Comparison of ENCODE assay signal across 8 cellular contexts in genomic region chr13:81171065-81171647, GRCh38.
DNase-seq lines count a peak whose midpoint lies in the region; ATAC-seq and TF ChIP-seq lines count a peak whose summit lies in the region.

No MANE protein-coding gene starts in this region.

- no peak overlapping the region for H2AFZ ChIP-seq in Karpas-422 (ENCODE audit: low read length)

- H3K4me2 ChIP-seq in Karpas-422 (ENCODE audit: low read depth, low read length, poor library complexity, severe bottlenecking), result no peak overlapping the region

- CTCF ChIA-PET in A673 (lab: Charles Lee), result interaction anchor here (0.5 to 0.6 kb wide), 3 partner anchors 192 to 583 kb away, joined by 3 to 4 read pairs (median 3); no protein-coding TSS in a partner anchor

- no peaks in the 10 kb centered on the region for H3K79me2 ChIP-seq in Karpas-422 (ENCODE audit: low read length)

- H3K4me3 ChIP-seq in A673 (ENCODE audit: low read depth, low read length, poor library complexity, severe bottlenecking) (no peak overlapping the region), Karpas-422 (ENCODE audit: low read length) (no peak overlapping the region), adrenal gland (no peak overlapping the region), left lung (no peak overlapping the region)

- no peaks in the 10 kb centered on the region for H3K36me3 ChIP-seq in A673 (ENCODE audit: insufficient read depth, low read length, poor library complexity, severe bottlenecking)
- H3K36me3 ChIP-seq in Karpas-422 (ENCODE audit: insufficient read depth, low read length), result no peaks in the 10 kb centered on the region
- no peaks in the 10 kb centered on the region for H3K36me3 ChIP-seq in adrenal gland (replicated peaks in 1 of 2)
- H3K36me3 ChIP-seq in left lung, result no peaks in the 10 kb centered on the region

- DNase-seq in A673 (ENCODE audit: low spot score), result peak; percentile 44
- peak; percentile 69 for DNase-seq in Karpas-422
- no peak for DNase-seq in adrenal gland
- no peak for DNase-seq in left lung
- DNase-seq in stimulated activated CD4-positive, alpha-beta T cell treated with anti-CD3 and anti-CD28 coated beads, Interleukin-15, amount 100 ng/mL, for 24 hours, result no peak
- no peak for DNase-seq in activated naive CD4-positive, alpha-beta T cell treated with anti-CD3 and anti-CD28 coated beads, Interleukin-2, amount 50 U/mL, for 16 hours

- 12 to 19% (median 17%) methylated on average over 3 of the region's 3 CpGs for WGBS in adrenal gland, 4 donors

- no peak for TF ChIP-seq POLR2A in adrenal gland (IDR thresholded peaks at IDR 0.05)

- no TSS peak for BruUV-seq in A673 (replicated peaks; lab: Mats Ljungman, UMichigan)

- intact Hi-C loops in A673 (cut with micrococcal nuclease; ENCODE audit: unreplicated experiment), result loop anchor here (10.0 kb wide), 2 partner anchors 314 to 444 kb away; no protein-coding TSS in a partner anchor
- intact Hi-C loops in adrenal gland (cut with DNase I), result loop anchor here in 1 of 2 donors (10.0 kb wide), 1 partner anchor 1154 kb away; no protein-coding TSS in a partner anchor
- intact Hi-C loops in left lung (cut with DNase I), result no loop called here

- no peaks in the 10 kb centered on the region for H4K20me1 ChIP-seq in Karpas-422 (ENCODE audit: insufficient read depth, low read depth, low read length)

- H3K9me3 ChIP-seq in A673 (ENCODE audit: low read depth, low read length, poor library complexity, severe bottlenecking), result no peaks in the 10 kb centered on the region
- H3K9me3 ChIP-seq in Karpas-422 (ENCODE audit: low read length), result no peaks in the 10 kb centered on the region
- H3K9me3 ChIP-seq in adrenal gland (replicated peaks in 1 of 3), result no peaks in the 10 kb centered on the region
- no peaks in the 10 kb centered on the region for H3K9me3 ChIP-seq in left lung

- TF ChIP-seq CTCF in A673 (conservative IDR thresholded peaks at IDR 0.05; ENCODE audit: low read depth, low read length) (peak; percentile 66), adrenal gland (IDR thresholded peaks at IDR 0.05) (peak; percentile 26 to 65 (median 36)), left lung (IDR thresholded peaks at IDR 0.05) (peak in 1 of 2 donors; percentile 31)

- H3K9ac ChIP-seq in Karpas-422 (ENCODE audit: low read length), result no peak overlapping the region

- no peak overlapping the region for H3K27ac ChIP-seq in A673 (ENCODE audit: low read depth, low read length, poor library complexity, severe bottlenecking)
- H3K27ac ChIP-seq in Karpas-422 (ENCODE audit: low read length), result no peak overlapping the region
- no peak overlapping the region for H3K27ac ChIP-seq in adrenal gland
- no peak overlapping the region for H3K27ac ChIP-seq in left lung

- H3K9me2 ChIP-seq in Karpas-422 (replicated peaks; ENCODE audit: insufficient read depth, low read length), result no peaks in the 10 kb centered on the region

- peak; percentile 80 for ATAC-seq in GM18868 (IDR thresholded peaks at IDR 0.05; ENCODE audit: unreplicated experiment)
- peak; percentile 32 for ATAC-seq in left lung
- no peak for ATAC-seq in HG03135 (IDR thresholded peaks at IDR 0.05; ENCODE audit: unreplicated experiment)

- POLR2A ChIA-PET in A673 (lab: Charles Lee; ENCODE audit: low non-redundant PET), result interaction anchor here (0.7 kb wide), 1 partner anchor 57 kb away, joined by 4 read pairs; no protein-coding TSS in a partner anchor

- H3K4me1 ChIP-seq in A673 (ENCODE audit: insufficient read depth, low read length, poor library complexity, severe bottlenecking) (no peaks in the 10 kb centered on the region), Karpas-422 (ENCODE audit: low read length) (no peaks in the 10 kb centered on the region), adrenal gland (replicated peaks in 1 of 2) (no peaks in the 10 kb centered on the region), left lung (no peaks in the 10 kb centered on the region)

- H3K27me3 ChIP-seq in A673 (replicated peaks; ENCODE audit: insufficient read depth, low read depth, low read length, poor library complexity) (no peaks in the 10 kb centered on the region), Karpas-422 (ENCODE audit: low read length) (no peaks in the 10 kb centered on the region), adrenal gland (no peaks in the 10 kb centered on the region), left lung (no peaks in the 10 kb centered on the region)

Comparison
In these comparisons a context has a peak if more than half of its experiments do, and no peak if none do; other contexts are left out.
1. DNase-seq: peak in A673 (single experiment) and Karpas-422 (single experiment); none in adrenal gland (0 of 7), left lung (0 of 2), stimulated activated CD4-positive, alpha-beta T cell treated with anti-CD3 and anti-CD28 coated beads, Interleukin-15, amount 100 ng/mL, for 24 hours (single experiment) and activated naive CD4-positive, alpha-beta T cell treated with anti-CD3 and anti-CD28 coated beads, Interleukin-2, amount 50 U/mL, for 16 hours (single experiment).